In genomic region chr11:65422633-65423515, GRCh38 we compare ENCODE assay signal across 8 cellular contexts. TPM values are rescaled to one million over a fixed set of nuclear protein-coding genes. Genes with fewer than 3 reads are reported as not detected.
A peak's percentile ranks its signal among the peaks of the same experiment; 100 is the strongest.
DNase-seq lines count a peak whose midpoint lies in the region; ATAC-seq, FAIRE-seq and TF ChIP-seq lines count a peak whose summit lies in the region.

Gene NEAT1, plus strand, starts transcription at chr11:65422798.

- no peaks in the 10 kb centered on the region for H3K9me3 ChIP-seq in A549

- no peak for TF ChIP-seq RAD21 in A549 (conservative IDR thresholded peaks at IDR 0.05 in 1 of 2, IDR thresholded peaks at IDR 0.05 in 1 of 2)

- no peak for TF ChIP-seq EP300 in A549 (IDR thresholded peaks at IDR 0.05)

- peak within 1 kb of the TSS; percentile 95 for H3K4me3 ChIP-seq in A549
- peak within 1 kb of the TSS; percentile 77 for H3K4me3 ChIP-seq in choroid plexus epithelial cell (ENCODE audit: low read depth, low read length)

- peak; percentile 99 for TF ChIP-seq POLR2A in A549 (IDR thresholded peaks at IDR 0.05; ENCODE audit: low read length)

- peak in 1 of 2 experiments; percentile 95 for DNase-seq in A549 (ENCODE audit: low read depth in 1 of 2, low spot score in 1 of 2)
- peak; percentile 85 for DNase-seq in NCI-H460 (ENCODE audit: extremely low read depth, low read depth)
- peak; percentile 96 for DNase-seq in activated CD4-positive, alpha-beta T cell treated with anti-CD3 and anti-CD28 coated beads for 48 hours
- DNase-seq in choroid plexus epithelial cell (ENCODE audit: low read depth), result peak; percentile 97
- peak; percentile 98 to 99 for DNase-seq in left colon
- peak; percentile 84 to 87 for DNase-seq in stimulated activated CD4-positive, alpha-beta T cell treated with anti-CD3 and anti-CD28 coated beads, Interleukin-1b, Interleukin-23, amount 100 ng/mL, for 4 hours (ENCODE audit: low read depth in 2 of 2)
- no peak for DNase-seq in COR-L47 (lab: John Stamatoyannopoulos, UW)

- POLR2A ChIA-PET in A549 (lab: Yijun Ruan, JAX), result interaction anchor here (0.5 to 17.5 kb wide), 31 partner anchors 4 to 644 kb away, joined by 3 to 756 read pairs (median 5); partner anchors contain the start of genes DPF2, FRMD8, MALAT1 and NEAT1

- FAIRE-seq in A549 (lab: Jason Lieb, UNC), result no peak

- TF ChIP-seq CTCF in A549 (IDR thresholded peaks at IDR 0.05) (no peak), choroid plexus epithelial cell (conservative IDR thresholded peaks at IDR 0.05; ENCODE audit: low read depth, low read length) (no peak)

- H3K4me2 ChIP-seq in A549, result peak within 1 kb of the TSS; percentile 89

- intact Hi-C loops in left colon (cut with DNase I, micrococcal nuclease), result loop anchor here (5.0 kb wide), 2 partner anchors 74 to 79 kb away; partner anchors contain the start of gene MALAT1 (in 1 of the 2)

- 1% methylated on average over 38 of the region's 40 CpGs for WGBS in A549 (ENCODE audit: missing lambda C conversion rate)

- peak within 1 kb of the TSS; percentile 97 to 100 for H3K27ac ChIP-seq in A549

- ATAC-seq in A549, result peak; percentile 18 to 26
- ATAC-seq in GM21528 (IDR thresholded peaks at IDR 0.05; ENCODE audit: low FRiP score, unreplicated experiment), result peak; percentile 21
- peak; percentile 25 for ATAC-seq in left colon

- CTCF ChIA-PET in A549 (lab: Yijun Ruan, JAX), result interaction anchor here (1.3 to 17.0 kb wide), 6 partner anchors 11 to 88 kb away, joined by 3 to 208 read pairs (median 4); partner anchors contain the start of genes FRMD8 and SLC25A45

- H3K4me1 ChIP-seq in A549, result peaks cover 29% of the 10 kb centered on the region

TF ChIP-seq in A549, 52 proteins besides CTCF, POLR2A, EP300 and RAD21 (continues in another document):
- peak; percentile 95 for TF ChIP-seq ZSCAN20 (CRISPR knock-in tag; IDR thresholded peaks at IDR 0.05)
- no peak for TF ChIP-seq FOSL2 (IDR thresholded peaks at IDR 0.05)
- TF ChIP-seq FOSL2 (CRISPR knock-in tag; IDR thresholded peaks at IDR 0.05), result peak; percentile 92
- no peak for TF ChIP-seq EHMT2 (IDR thresholded peaks at IDR 0.05; ENCODE audit: low read depth)
- no peak for TF ChIP-seq KDM1A (IDR thresholded peaks at IDR 0.05; ENCODE audit: low read depth)
- peak; percentile 70 for TF ChIP-seq PHF8 (IDR thresholded peaks at IDR 0.05; ENCODE audit: borderline replicate concordance, low read depth)
- peak; percentile 98 to 100 for TF ChIP-seq JUN (IDR thresholded peaks at IDR 0.05)
- no peak for TF ChIP-seq BHLHE40 (IDR thresholded peaks at IDR 0.05; ENCODE audit: low read depth, low read length)
- peak; percentile 74 to 96 for TF ChIP-seq CEBPB (IDR thresholded peaks at IDR 0.05)
- TF ChIP-seq KDM5A (IDR thresholded peaks at IDR 0.05), result 0 out of 2 replicates have a peak, but pooled peaks have one; percentile 23
- TF ChIP-seq CBX2 (IDR thresholded peaks at IDR 0.05; ENCODE audit: borderline replicate concordance, low read depth), result no peak; the same call in 1 of the 2 replicates
- peak; percentile 90 for TF ChIP-seq PBX3 (IDR thresholded peaks at IDR 0.05)
- peak; percentile 91; the same call in 1 of the 2 replicates for TF ChIP-seq HEYL (CRISPR knock-in tag; IDR thresholded peaks at IDR 0.05)
- no peak for TF ChIP-seq ZNF302 (CRISPR knock-in tag; IDR thresholded peaks at IDR 0.05)
- no peak for TF ChIP-seq RCOR1 (IDR thresholded peaks at IDR 0.05; ENCODE audit: low read depth, low read length)
- TF ChIP-seq REST (IDR thresholded peaks at IDR 0.05), result peak; percentile 64
- TF ChIP-seq BCL3 (IDR thresholded peaks at IDR 0.05), result peak; percentile 99
- peak; percentile 100 for TF ChIP-seq TFCP2L1 (CRISPR knock-in tag; IDR thresholded peaks at IDR 0.05)
- TF ChIP-seq MAX (IDR thresholded peaks at IDR 0.05), result peak; percentile 60
- no peak for TF ChIP-seq CHD4 (IDR thresholded peaks at IDR 0.05; ENCODE audit: borderline replicate concordance)
- TF ChIP-seq ESRRA (IDR thresholded peaks at IDR 0.05; ENCODE audit: borderline replicate concordance, low read length), result peak; percentile 70
- TF ChIP-seq RFX5 (IDR thresholded peaks at IDR 0.05), result no peak
- TF ChIP-seq NFE2L2 (conservative IDR thresholded peaks at IDR 0.05; ENCODE audit: low read length), result no peak; the same call in 1 of the 2 replicates
- no peak for TF ChIP-seq CBX8 (IDR thresholded peaks at IDR 0.05)
- TF ChIP-seq GATA3 (IDR thresholded peaks at IDR 0.05; ENCODE audit: borderline replicate concordance), result peak; percentile 60
- peak; percentile 100 for TF ChIP-seq RARB (CRISPR knock-in tag; IDR thresholded peaks at IDR 0.05)
- no peak for TF ChIP-seq HES2 (IDR thresholded peaks at IDR 0.05)
- TF ChIP-seq EHF (CRISPR knock-in tag; IDR thresholded peaks at IDR 0.05), result peak; percentile 100
- peak; percentile 100 for TF ChIP-seq ATOH8 (CRISPR knock-in tag; IDR thresholded peaks at IDR 0.05; ENCODE audit: low read depth)

RNA-seq across cellular contexts. Expression of gene NEAT1, which starts in this region (rescaled TPM):
- polyA plus RNA-seq in A549 (2011; rRNA removed) (181 and 314 TPM in 2 replicates), A549 (2017; fragmentation: RNase III; extraction: RNeasy Plus Mini Kit Qiagen cat#74134 plus additional on column Dnase treatment) (1,009 to 1,407 TPM (median 1,223 TPM) in 3 replicates)
- 137 and 155 TPM in 2 replicates for polyA plus RNA-seq in A549 (2012; cell fraction: cytosol; rRNA removed)
- polyA plus RNA-seq in A549 (2012; cell fraction: nucleus; rRNA removed), result 406 and 691 TPM in 2 replicates
- 160 and 161 TPM in 2 replicates for polyA minus RNA-seq in A549 (2011; rRNA and poly(A)+ RNA removed)
- 50.1 and 58.2 TPM in 2 replicates for total RNA-seq in NCI-H460 (2014; rRNA removed; shearing (Covaris generic))
- polyA plus RNA-seq in NCI-H460 (2014; cell fraction: nucleus; rRNA removed), result 197 and 205 TPM in 2 replicates
- total RNA-seq in left colon, result 1,000 to 10,000 TPM in 1 of 2 donors, 100 to 1,000 TPM in 1; 818 to 1,135 TPM

Comparison
In these comparisons a context has a peak if more than half of its experiments do, and no peak if none do; other contexts are left out.
1. RNA of gene NEAT1 (total RNA-seq): 818 to 1,135 TPM in left colon; 50.1 to 58.2 TPM in NCI-H460; every median in the first group is over 10 times any median in the second.
2. Peak in every context shown above with its lines, with median percentiles within 50 percentile points of each other: ATAC-seq.